In genomic region chr6:89388846-89389245, GRCh38 we compare ENCODE assay signal across 27 cellular contexts.
"Had no signal": no experiment of that assay in that cellular context is flagged by ENCODE, and none has a peak within 500 bp of the region (broad histone marks: within the 10 kb centered on the region; RNA-seq: fewer than 3 reads in every experiment).

No MANE protein-coding gene starts in this region.

- ATAC-seq: activated CD4-positive, alpha-beta T cell treated with anti-CD3 and anti-CD28 coated beads for 36 hours; activated CD8-positive, alpha-beta memory T cell treated with anti-CD3 and anti-CD28 coated beads, Interleukin-2, amount 10 ng/mL, durations not matched to agents 7 days and 5 days; activated CD8-positive, alpha-beta T cell treated with anti-CD3 and anti-CD28 coated beads, Interleukin-2, amount 10 ng/mL, durations not matched to agents 7 days and 5 days; activated naive CD8-positive, alpha-beta T cell treated with anti-CD3 and anti-CD28 coated beads, Interleukin-2, amount 50 U/mL, for 24 hours; body of pancreas; esophagus mucosa; heart left ventricle had no signal

- H3K9me3 ChIP-seq: adrenal gland, body of pancreas, colonic mucosa had no signal

- H3K4me1 ChIP-seq: adrenal gland, body of pancreas, colonic mucosa had no signal

- H3K27ac ChIP-seq: adrenal gland, body of pancreas, colonic mucosa, heart left ventricle had no signal

- FAIRE-seq: frontal cortex had no signal

- H3K4me3 ChIP-seq: adrenal gland, body of pancreas, colonic mucosa, heart left ventricle had no signal

- H3K27me3 ChIP-seq: adrenal gland, body of pancreas, colonic mucosa, heart left ventricle had no signal

- DNase-seq: activated CD4-positive, alpha-beta memory T cell treated with anti-CD3 and anti-CD28 coated beads for 36 hours; activated CD4-positive, alpha-beta T cell treated with anti-CD3 and anti-CD28 coated beads for 36 hours; activated CD4-positive, alpha-beta T cell treated with anti-CD3 and anti-CD28 coated beads, Interleukin-2, amount 10 ng/mL, durations not matched to agents 24 days and 14 days; activated CD4-positive, CD25-positive, alpha-beta regulatory T cell; activated CD4-positive, CD25-positive, alpha-beta regulatory T cell treated with anti-CD3 and anti-CD28 coated beads, Interleukin-2, amount 50 U/mL, for 72 hours; activated CD8-positive, alpha-beta memory T cell treated with anti-CD3 and anti-CD28 coated beads, Interleukin-2, amount 10 ng/mL, durations not matched to agents 7 days and 5 days; activated CD8-positive, alpha-beta memory T cell treated with anti-CD3 and anti-CD28 coated beads, Interleukin-2, amount 50 U/mL, for 4 hours; activated CD8-positive, alpha-beta T cell treated with anti-CD3 and anti-CD28 coated beads, Interleukin-2, amount 10 ng/mL, durations not matched to agents 7 days and 5 days; activated effector memory CD4-positive, alpha-beta T cell treated with anti-CD3 and anti-CD28 coated beads, Interleukin-2, amount 50 U/mL, for 16 hours; activated naive CD4-positive, alpha-beta T cell treated with anti-CD3 and anti-CD28 coated beads for 36 hours; activated naive CD8-positive, alpha-beta T cell treated with anti-CD3 and anti-CD28 coated beads for 36 hours; activated naive CD8-positive, alpha-beta T cell treated with anti-CD3 and anti-CD28 coated beads, Interleukin-2, amount 50 U/mL, for 24 hours; activated T-cell treated with anti-CD3 and anti-CD28 coated beads, Interleukin-2, amount 50 U/mL, for 1 hour; activated T-cell treated with anti-CD3 and anti-CD28 coated beads, Interleukin-2, amount 50 U/mL, for 48 hours; adrenal gland; amygdala; aorta; body of pancreas; colonic mucosa; effector memory CD4-positive, alpha-beta T cell; endodermal cell; foreskin fibroblast; glutamatergic neuron; heart left ventricle; T-helper 2 cell had no signal

- H3K36me3 ChIP-seq: adrenal gland, colonic mucosa had no signal
